ENCODE assay signal across 8 cellular contexts in the genomic region with DNA sequence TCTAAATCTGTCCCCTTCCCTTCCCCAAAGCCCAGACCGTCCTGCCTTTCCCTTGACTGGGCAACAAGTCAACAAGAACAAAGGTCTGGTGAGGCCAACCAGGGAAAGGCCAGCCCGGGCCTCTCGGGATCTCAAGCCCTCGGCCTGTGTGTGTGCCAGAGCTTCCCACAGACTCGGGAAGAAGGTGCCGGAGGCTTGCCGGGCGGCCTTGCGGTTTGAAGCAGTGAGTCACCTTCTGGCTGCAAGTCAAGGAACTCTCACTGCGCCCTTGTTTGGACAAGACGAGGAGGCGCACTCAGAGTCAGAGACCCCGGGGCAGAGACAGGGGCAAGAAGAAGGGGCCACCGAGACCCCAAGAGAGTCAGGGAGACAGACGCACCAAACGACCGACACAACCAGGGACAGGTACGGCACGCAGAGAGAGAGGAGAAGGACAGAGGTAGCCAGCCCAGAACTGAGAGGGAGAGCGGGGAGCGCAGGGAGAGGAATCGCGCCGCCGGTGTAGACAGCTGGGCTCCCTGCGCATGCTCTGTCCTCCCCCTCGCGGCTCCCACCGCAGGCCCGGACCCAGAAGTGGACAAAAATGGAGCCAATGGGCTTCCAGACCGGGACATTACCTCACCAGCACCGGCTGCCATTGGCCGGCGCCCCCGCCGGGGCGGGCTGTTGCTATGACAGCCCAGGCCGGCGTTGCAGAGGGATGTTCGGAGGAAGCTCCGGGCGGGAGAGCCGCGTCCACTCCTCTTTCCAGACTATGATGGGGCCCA.
DNase-seq lines count a peak whose midpoint lies in the region; ATAC-seq and TF ChIP-seq lines count a peak whose summit lies in the region.

No MANE protein-coding gene starts in this region.

- peaks cover 6 to 16% of the 10 kb centered on the region in 2 donors for H3K4me1 ChIP-seq in breast epithelium
- H3K4me1 ChIP-seq in iPS-18a (ENCODE audit: control insufficient read depth, low read depth, low read length), result peaks cover 5% of the 10 kb centered on the region

- peak overlapping the region; percentile 65 for H3K9ac ChIP-seq in iPS-18a (ENCODE audit: low read length)

- no peak for TF ChIP-seq CTCF in 22Rv1 (IDR thresholded peaks at IDR 0.05)
- no peak for TF ChIP-seq CTCF in VCaP (conservative IDR thresholded peaks at IDR 0.05)
- TF ChIP-seq CTCF in breast epithelium (IDR thresholded peaks at IDR 0.05), result no peak

- H3K36me3 ChIP-seq in breast epithelium, result no peaks in the 10 kb centered on the region
- no peaks in the 10 kb centered on the region for H3K36me3 ChIP-seq in iPS-18a (ENCODE audit: control insufficient read depth, low read depth, low read length)

- ATAC-seq in GM18861 (IDR thresholded peaks at IDR 0.05; ENCODE audit: unreplicated experiment) (peak; percentile 84), HG03108 (IDR thresholded peaks at IDR 0.05; ENCODE audit: unreplicated experiment) (peak; percentile 81)

- peak; percentile 80 for TF ChIP-seq POLR2A in breast epithelium (IDR thresholded peaks at IDR 0.05)

- H3K27me3 ChIP-seq in breast epithelium, result no peaks in the 10 kb centered on the region
- peaks cover 16% of the 10 kb centered on the region for H3K27me3 ChIP-seq in iPS-18a (ENCODE audit: control insufficient read depth, insufficient read depth, low read length)

- H3K27ac ChIP-seq in 22Rv1 (peak overlapping the region; percentile 89), VCaP (peak overlapping the region; percentile 79), breast epithelium (peak overlapping the region; percentile 97 to 98), iPS-18a (ENCODE audit: low read length) (no peak overlapping the region)

- no peaks in the 10 kb centered on the region for H3K9me3 ChIP-seq in breast epithelium
- no peaks in the 10 kb centered on the region for H3K9me3 ChIP-seq in iPS-18a (ENCODE audit: control insufficient read depth, low read depth, low read length)

- intact Hi-C loops in breast epithelium (cut with DNase I; ENCODE audit: low total_unique reads), result no loop called here

- DNase-seq in NCI-H2196 (lab: John Stamatoyannopoulos, UW; ENCODE audit: unreplicated experiment) (peak; percentile 98), breast epithelium (ENCODE audit: low spot score in 2 of 2) (peak; percentile 98 to 99), skeletal muscle cell (ENCODE audit: low read depth) (peak; percentile 99)

- H3K4me3 ChIP-seq in breast epithelium (peak overlapping the region; percentile 29 to 64 (median 48)), iPS-18a (ENCODE audit: low read length) (peak overlapping the region; percentile 57), skeletal muscle cell (ENCODE audit: low read depth, low read length) (peak overlapping the region; percentile 51)
